Comparison of ENCODE assay signal across 33 cellular contexts in the genomic region with DNA sequence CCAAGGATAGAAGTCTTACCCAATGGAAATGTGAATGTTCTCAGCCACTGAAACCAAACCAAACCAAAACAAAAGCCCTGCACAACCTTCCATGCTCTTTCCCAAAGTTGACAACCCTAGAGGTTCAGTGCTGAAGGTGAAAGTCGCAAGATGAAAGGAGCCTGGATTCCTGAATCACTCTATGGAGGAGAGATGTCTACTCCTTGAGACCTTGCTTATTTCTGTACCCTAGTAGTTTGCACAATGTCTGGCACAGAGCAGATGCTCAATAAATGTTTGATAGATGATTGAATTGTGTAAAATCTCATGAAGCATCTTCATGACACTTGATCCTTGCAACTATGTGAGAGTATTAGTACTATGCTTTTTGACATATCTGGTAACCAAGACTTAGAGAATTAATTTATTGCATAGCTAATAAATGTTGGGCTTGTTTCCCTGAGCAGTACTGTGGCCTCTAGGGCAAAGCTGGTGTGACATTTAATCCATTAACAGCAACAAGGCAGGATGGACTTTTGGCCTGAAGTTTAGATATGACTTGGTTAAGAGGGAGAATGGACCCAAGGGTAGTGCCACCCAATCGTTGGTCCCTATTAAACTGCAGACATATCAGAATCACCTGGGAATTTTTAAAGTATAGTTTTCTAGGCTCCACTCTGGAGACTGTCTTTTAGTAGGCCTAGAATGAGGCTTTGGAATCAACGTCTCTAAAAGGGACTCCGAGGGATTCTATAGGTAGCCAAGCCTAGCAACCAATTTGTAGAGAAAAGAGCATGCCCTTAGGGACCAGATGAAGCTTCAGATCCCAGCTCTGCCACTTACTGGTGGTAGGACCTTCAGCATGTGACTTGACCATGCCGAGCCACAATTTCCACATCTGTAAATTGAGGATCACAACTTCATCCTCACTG.
"Had no signal": no experiment of that assay in that cellular context is flagged by ENCODE, and none has a peak within 500 bp of the region (broad histone marks: within the 10 kb centered on the region; RNA-seq: fewer than 3 reads in every experiment).

No MANE protein-coding gene starts in this region.

- H3K4me1 Mint-ChIP-seq: activated CD4-positive, alpha-beta T cell treated with anti-CD3 and anti-CD28 coated beads for 36 hours; activated CD4-positive, alpha-beta T cell treated with anti-CD3 and anti-CD28 coated beads, Interleukin-2, amount 10 ng/mL, durations not matched to agents 24 days and 14 days; activated naive CD4-positive, alpha-beta T cell treated with anti-CD3 and anti-CD28 coated beads, Interleukin-2, amount 50 U/mL, for 24 hours; activated naive CD8-positive, alpha-beta T cell treated with anti-CD3 and anti-CD28 coated beads for 36 hours; activated naive CD8-positive, alpha-beta T cell treated with anti-CD3 and anti-CD28 coated beads, Interleukin-2, amount 50 U/mL, for 24 hours; activated T-helper 17 cell treated with anti-CD3 and anti-CD28 coated beads, Interleukin-2, amount 50 U/mL, for 72 hours had no signal

- DNase-seq: activated CD4-positive, alpha-beta memory T cell treated with anti-CD3 and anti-CD28 coated beads for 36 hours; activated CD4-positive, alpha-beta T cell treated with anti-CD3 and anti-CD28 coated beads for 36 hours; activated CD4-positive, alpha-beta T cell treated with anti-CD3 and anti-CD28 coated beads, Interleukin-2, amount 10 ng/mL, durations not matched to agents 24 days and 14 days; activated CD4-positive, CD25-positive, alpha-beta regulatory T cell; activated CD4-positive, CD25-positive, alpha-beta regulatory T cell treated with anti-CD3 and anti-CD28 coated beads, Interleukin-2, amount 50 U/mL, for 72 hours; activated effector memory CD4-positive, alpha-beta T cell treated with Interleukin-2 at 50 U/mL for 16 hours; activated naive CD4-positive, alpha-beta T cell treated with anti-CD3 and anti-CD28 coated beads for 36 hours; activated naive CD8-positive, alpha-beta T cell treated with anti-CD3 and anti-CD28 coated beads for 36 hours; activated naive CD8-positive, alpha-beta T cell treated with anti-CD3 and anti-CD28 coated beads, Interleukin-2, amount 50 U/mL, for 24 hours; activated T-cell treated with anti-CD3 and anti-CD28 coated beads for 4 hours; activated T-cell treated with anti-CD3 and anti-CD28 coated beads, Interleukin-2, amount 50 U/mL, for 4 hours; amygdala; aorta; central memory CD4-positive, alpha-beta T cell; cerebellar nuclear complex; colonic mucosa; dorsolateral prefrontal cortex; effector CD4-positive, alpha-beta T cell; effector memory CD8-positive, alpha-beta T cell; erythroblast; foreskin keratinocyte; gastrocnemius medialis; glutamatergic neuron; heart left ventricle; T-helper 2 cell had no signal

- H3K4me3 ChIP-seq: adrenal gland, breast epithelium, cardiac muscle cell, colonic mucosa, dorsolateral prefrontal cortex, esophagus muscularis mucosa, gastrocnemius medialis, heart left ventricle had no signal

- H3K9me3 ChIP-seq: colonic mucosa, gastrocnemius medialis had no signal

- H3K27me3 ChIP-seq: adrenal gland, breast epithelium, cardiac muscle cell, colonic mucosa, dorsolateral prefrontal cortex, esophagus muscularis mucosa, gastrocnemius medialis, heart left ventricle had no signal

- H3K36me3 Mint-ChIP-seq: activated CD4-positive, alpha-beta memory T cell treated with anti-CD3 and anti-CD28 coated beads for 36 hours; activated naive CD4-positive, alpha-beta T cell treated with anti-CD3 and anti-CD28 coated beads, Interleukin-2, amount 50 U/mL, for 24 hours; activated naive CD8-positive, alpha-beta T cell treated with anti-CD3 and anti-CD28 coated beads for 36 hours; brain had no signal

- H3K9me3 Mint-ChIP-seq: activated CD4-positive, alpha-beta T cell treated with anti-CD3 and anti-CD28 coated beads, Interleukin-2, amount 10 ng/mL, durations not matched to agents 24 days and 14 days; activated naive CD4-positive, alpha-beta T cell treated with anti-CD3 and anti-CD28 coated beads, Interleukin-2, amount 50 U/mL, for 24 hours; activated T-cell treated with anti-CD3 and anti-CD28 coated beads, Interleukin-2, amount 50 U/mL, for 4 hours; activated T-helper 17 cell treated with anti-CD3 and anti-CD28 coated beads, Interleukin-2, amount 50 U/mL, for 72 hours; dendritic cell treated with granulocyte-macrophage colony-stimulating factor and Interleukin-4, amounts not matched to agents 40 ng/mL and 50 ng/mL, for 4 days; effector memory CD8-positive, alpha-beta T cell had no signal

- H3K4me3 Mint-ChIP-seq: activated CD4-positive, alpha-beta memory T cell treated with anti-CD3 and anti-CD28 coated beads for 36 hours; activated CD4-positive, alpha-beta T cell treated with anti-CD3 and anti-CD28 coated beads for 36 hours; activated CD4-positive, alpha-beta T cell treated with anti-CD3 and anti-CD28 coated beads, Interleukin-2, amount 10 ng/mL, durations not matched to agents 24 days and 14 days; activated naive CD4-positive, alpha-beta T cell treated with anti-CD3 and anti-CD28 coated beads for 36 hours; activated naive CD4-positive, alpha-beta T cell treated with anti-CD3 and anti-CD28 coated beads, Interleukin-2, amount 50 U/mL, for 24 hours; activated naive CD8-positive, alpha-beta T cell treated with anti-CD3 and anti-CD28 coated beads for 36 hours; activated naive CD8-positive, alpha-beta T cell treated with anti-CD3 and anti-CD28 coated beads, Interleukin-2, amount 50 U/mL, for 24 hours; activated T-cell treated with anti-CD3 and anti-CD28 coated beads, Interleukin-2, amount 50 U/mL, for 4 hours; activated T-helper 17 cell treated with anti-CD3 and anti-CD28 coated beads, Interleukin-2, amount 50 U/mL, for 72 hours; brain; dendritic cell treated with granulocyte-macrophage colony-stimulating factor and Interleukin-4, amounts not matched to agents 40 ng/mL and 50 ng/mL, for 4 days; effector memory CD8-positive, alpha-beta T cell had no signal

- H3K36me3 ChIP-seq: adrenal gland, breast epithelium, cardiac muscle cell, colonic mucosa, esophagus muscularis mucosa, gastrocnemius medialis, heart left ventricle had no signal

- H3K4me1 ChIP-seq: breast epithelium, colonic mucosa, foreskin keratinocyte had no signal

- H3K27ac ChIP-seq: adrenal gland, breast epithelium, colonic mucosa, esophagus muscularis mucosa, foreskin keratinocyte, gastrocnemius medialis, heart left ventricle had no signal

- ATAC-seq: activated CD4-positive, alpha-beta T cell treated with anti-CD3 and anti-CD28 coated beads for 36 hours; activated naive CD8-positive, alpha-beta T cell treated with anti-CD3 and anti-CD28 coated beads, Interleukin-2, amount 50 U/mL, for 24 hours; activated T-cell treated with anti-CD3 and anti-CD28 coated beads, Interleukin-2, amount 50 U/mL, for 4 hours; activated T-helper 17 cell treated with anti-CD3 and anti-CD28 coated beads, Interleukin-2, amount 50 U/mL, for 72 hours; effector memory CD8-positive, alpha-beta T cell; foreskin keratinocyte; gastrocnemius medialis; heart left ventricle had no signal

- H3K27ac Mint-ChIP-seq: activated CD4-positive, alpha-beta memory T cell treated with anti-CD3 and anti-CD28 coated beads for 36 hours; activated CD4-positive, alpha-beta T cell treated with anti-CD3 and anti-CD28 coated beads for 36 hours; activated CD4-positive, alpha-beta T cell treated with anti-CD3 and anti-CD28 coated beads, Interleukin-2, amount 10 ng/mL, durations not matched to agents 24 days and 14 days; activated naive CD4-positive, alpha-beta T cell treated with anti-CD3 and anti-CD28 coated beads for 36 hours; activated naive CD4-positive, alpha-beta T cell treated with anti-CD3 and anti-CD28 coated beads, Interleukin-2, amount 50 U/mL, for 24 hours; activated naive CD8-positive, alpha-beta T cell treated with anti-CD3 and anti-CD28 coated beads for 36 hours; activated naive CD8-positive, alpha-beta T cell treated with anti-CD3 and anti-CD28 coated beads, Interleukin-2, amount 50 U/mL, for 24 hours; activated T-helper 17 cell treated with anti-CD3 and anti-CD28 coated beads, Interleukin-2, amount 50 U/mL, for 72 hours; dendritic cell treated with granulocyte-macrophage colony-stimulating factor and Interleukin-4, amounts not matched to agents 40 ng/mL and 50 ng/mL, for 4 days; effector memory CD8-positive, alpha-beta T cell had no signal
